Comparison of ENCODE assay signal across 1 cellular context in the genomic region with DNA sequence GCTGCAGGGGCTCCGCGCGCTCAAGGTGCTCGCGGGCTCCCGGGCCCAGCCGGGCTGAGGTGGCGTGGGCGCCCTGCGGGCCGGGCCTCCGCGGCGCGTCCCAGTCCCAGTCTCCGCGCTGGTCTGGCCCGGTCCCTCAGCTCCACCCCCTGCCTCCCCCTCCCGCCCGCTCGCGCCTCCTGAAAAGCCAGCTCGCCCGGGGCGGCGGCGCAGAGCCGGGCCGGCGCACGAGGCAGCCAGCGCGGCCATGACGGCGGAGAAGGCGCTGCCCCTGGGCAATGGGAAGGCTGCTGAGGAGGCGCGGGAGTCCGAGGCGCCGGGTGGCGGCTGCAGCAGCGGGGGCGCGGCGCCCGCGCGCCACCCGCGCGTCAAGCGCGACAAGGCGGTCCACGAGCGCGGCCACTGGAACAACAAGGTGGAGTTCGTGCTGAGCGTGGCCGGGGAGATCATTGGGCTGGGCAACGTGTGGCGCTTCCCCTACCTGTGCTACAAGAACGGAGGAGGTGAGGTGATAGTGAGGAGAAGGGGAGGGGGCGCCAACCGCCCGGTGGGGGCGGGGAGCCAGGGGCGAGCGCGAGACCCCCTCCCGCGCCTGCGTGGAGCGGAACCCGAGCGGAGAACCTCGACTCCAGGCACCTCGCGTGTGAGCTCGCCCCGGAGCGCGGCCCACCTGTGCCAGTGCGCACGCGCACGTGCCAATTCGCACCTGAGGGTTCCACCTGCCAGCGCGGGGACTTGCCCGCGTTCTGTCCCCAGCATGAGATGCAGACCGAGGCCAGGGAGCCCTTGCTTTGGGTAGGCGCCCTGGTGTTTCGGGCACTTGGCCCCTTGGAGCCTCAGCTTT.
TF ChIP-seq lines count a peak whose summit lies in the region.

TSS of gene SLC6A11 (plus strand) at position 210 of the 844 bp plus-strand sequence. CDS start at position 248, 38 bp downstream.

TF ChIP-seq in WTC11, 78 proteins besides CTCF, POLR2A, EP300 and RAD21 (continued from another document and continues in another):
- TF ChIP-seq, protein P1, sequence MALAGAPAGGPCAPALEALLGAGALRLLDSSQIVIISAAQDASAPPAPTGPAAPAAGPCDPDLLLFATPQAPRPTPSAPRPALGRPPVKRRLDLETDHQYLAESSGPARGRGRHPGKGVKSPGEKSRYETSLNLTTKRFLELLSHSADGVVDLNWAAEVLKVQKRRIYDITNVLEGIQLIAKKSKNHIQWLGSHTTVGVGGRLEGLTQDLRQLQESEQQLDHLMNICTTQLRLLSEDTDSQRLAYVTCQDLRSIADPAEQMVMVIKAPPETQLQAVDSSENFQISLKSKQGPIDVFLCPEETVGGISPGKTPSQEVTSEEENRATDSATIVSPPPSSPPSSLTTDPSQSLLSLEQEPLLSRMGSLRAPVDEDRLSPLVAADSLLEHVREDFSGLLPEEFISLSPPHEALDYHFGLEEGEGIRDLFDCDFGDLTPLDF (CRISPR knock-in tag; IDR thresholded peaks at IDR 0.05), result 0 out of 2 replicates have a peak, but pooled peaks have one; percentile 46
- peak; percentile 52; the same call in 1 of the 2 replicates for TF ChIP-seq ZNF219 (CRISPR knock-in tag; IDR thresholded peaks at IDR 0.05; ENCODE audit: borderline replicate concordance)
- no peak for TF ChIP-seq ZNF263 (CRISPR knock-in tag; IDR thresholded peaks at IDR 0.05; ENCODE audit: low read depth)
- peak; percentile 49; the same call in 1 of the 2 replicates for TF ChIP-seq SP1 (CRISPR knock-in tag; conservative IDR thresholded peaks at IDR 0.05)
- TF ChIP-seq, protein P2, sequence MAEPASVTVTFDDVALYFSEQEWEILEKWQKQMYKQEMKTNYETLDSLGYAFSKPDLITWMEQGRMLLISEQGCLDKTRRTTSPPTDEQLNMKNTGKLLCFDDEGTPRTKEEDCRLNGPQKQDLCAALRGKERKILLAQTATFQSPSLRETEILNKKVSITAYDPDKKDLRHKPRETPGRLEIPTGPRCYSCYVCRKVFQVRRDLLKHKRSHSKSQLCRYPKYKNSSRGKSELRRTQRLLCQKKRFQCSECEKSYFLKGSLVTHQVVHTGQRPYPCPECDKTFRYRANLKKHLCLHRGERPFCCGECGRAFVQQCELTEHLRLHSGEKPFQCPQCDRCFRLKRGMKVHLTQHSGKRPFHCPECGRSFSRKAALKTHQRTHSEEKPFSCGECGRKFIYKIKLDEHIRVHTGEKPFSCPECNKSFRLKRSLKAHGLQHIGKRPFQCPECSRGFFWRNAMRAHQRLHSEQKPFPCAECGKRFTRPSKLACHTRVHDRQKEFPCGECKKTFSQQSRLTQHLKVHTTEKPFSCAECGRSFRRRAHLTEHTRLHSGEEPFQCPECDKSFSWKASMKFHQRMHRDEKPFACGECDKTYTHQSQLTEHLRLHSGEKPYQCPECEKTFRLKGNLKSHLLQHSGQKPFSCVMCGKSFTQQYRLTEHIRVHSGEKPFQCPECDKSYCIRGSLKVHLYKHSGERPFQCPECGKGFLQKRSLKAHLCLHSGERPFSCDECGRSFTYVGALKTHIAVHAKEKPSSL (CRISPR knock-in tag; conservative IDR thresholded peaks at IDR 0.05), result no peak
- 0 out of 2 replicates have a peak, but pooled peaks have one; percentile 33 for TF ChIP-seq ATF1 (CRISPR knock-in tag; IDR thresholded peaks at IDR 0.05)
- TF ChIP-seq, protein P3, sequence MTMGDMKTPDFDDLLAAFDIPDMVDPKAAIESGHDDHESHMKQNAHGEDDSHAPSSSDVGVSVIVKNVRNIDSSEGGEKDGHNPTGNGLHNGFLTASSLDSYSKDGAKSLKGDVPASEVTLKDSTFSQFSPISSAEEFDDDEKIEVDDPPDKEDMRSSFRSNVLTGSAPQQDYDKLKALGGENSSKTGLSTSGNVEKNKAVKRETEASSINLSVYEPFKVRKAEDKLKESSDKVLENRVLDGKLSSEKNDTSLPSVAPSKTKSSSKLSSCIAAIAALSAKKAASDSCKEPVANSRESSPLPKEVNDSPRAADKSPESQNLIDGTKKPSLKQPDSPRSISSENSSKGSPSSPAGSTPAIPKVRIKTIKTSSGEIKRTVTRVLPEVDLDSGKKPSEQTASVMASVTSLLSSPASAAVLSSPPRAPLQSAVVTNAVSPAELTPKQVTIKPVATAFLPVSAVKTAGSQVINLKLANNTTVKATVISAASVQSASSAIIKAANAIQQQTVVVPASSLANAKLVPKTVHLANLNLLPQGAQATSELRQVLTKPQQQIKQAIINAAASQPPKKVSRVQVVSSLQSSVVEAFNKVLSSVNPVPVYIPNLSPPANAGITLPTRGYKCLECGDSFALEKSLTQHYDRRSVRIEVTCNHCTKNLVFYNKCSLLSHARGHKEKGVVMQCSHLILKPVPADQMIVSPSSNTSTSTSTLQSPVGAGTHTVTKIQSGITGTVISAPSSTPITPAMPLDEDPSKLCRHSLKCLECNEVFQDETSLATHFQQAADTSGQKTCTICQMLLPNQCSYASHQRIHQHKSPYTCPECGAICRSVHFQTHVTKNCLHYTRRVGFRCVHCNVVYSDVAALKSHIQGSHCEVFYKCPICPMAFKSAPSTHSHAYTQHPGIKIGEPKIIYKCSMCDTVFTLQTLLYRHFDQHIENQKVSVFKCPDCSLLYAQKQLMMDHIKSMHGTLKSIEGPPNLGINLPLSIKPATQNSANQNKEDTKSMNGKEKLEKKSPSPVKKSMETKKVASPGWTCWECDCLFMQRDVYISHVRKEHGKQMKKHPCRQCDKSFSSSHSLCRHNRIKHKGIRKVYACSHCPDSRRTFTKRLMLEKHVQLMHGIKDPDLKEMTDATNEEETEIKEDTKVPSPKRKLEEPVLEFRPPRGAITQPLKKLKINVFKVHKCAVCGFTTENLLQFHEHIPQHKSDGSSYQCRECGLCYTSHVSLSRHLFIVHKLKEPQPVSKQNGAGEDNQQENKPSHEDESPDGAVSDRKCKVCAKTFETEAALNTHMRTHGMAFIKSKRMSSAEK (CRISPR knock-in tag; IDR thresholded peaks at IDR 0.05; ENCODE audit: borderline replicate concordance), result no peak
- no peak for TF ChIP-seq ZNF396 (CRISPR knock-in tag; IDR thresholded peaks at IDR 0.05; ENCODE audit: borderline replicate concordance)
- peak; percentile 89; the same call in 1 of the 2 replicates for TF ChIP-seq KAT7 (CRISPR knock-in tag; IDR thresholded peaks at IDR 0.05; ENCODE audit: borderline replicate concordance)
- TF ChIP-seq ETV6 (CRISPR knock-in tag; IDR thresholded peaks at IDR 0.05), result peak; percentile 47; the same call in 1 of the 2 replicates
- TF ChIP-seq GTF2I (CRISPR knock-in tag; conservative IDR thresholded peaks at IDR 0.05), result no peak
- TF ChIP-seq HMGA2 (CRISPR knock-in tag; IDR thresholded peaks at IDR 0.05), result no peak
- TF ChIP-seq, protein P4, sequence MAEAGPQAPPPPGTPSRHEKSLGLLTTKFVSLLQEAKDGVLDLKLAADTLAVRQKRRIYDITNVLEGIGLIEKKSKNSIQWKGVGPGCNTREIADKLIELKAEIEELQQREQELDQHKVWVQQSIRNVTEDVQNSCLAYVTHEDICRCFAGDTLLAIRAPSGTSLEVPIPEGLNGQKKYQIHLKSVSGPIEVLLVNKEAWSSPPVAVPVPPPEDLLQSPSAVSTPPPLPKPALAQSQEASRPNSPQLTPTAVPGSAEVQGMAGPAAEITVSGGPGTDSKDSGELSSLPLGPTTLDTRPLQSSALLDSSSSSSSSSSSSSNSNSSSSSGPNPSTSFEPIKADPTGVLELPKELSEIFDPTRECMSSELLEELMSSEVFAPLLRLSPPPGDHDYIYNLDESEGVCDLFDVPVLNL (CRISPR knock-in tag; IDR thresholded peaks at IDR 0.05; ENCODE audit: borderline replicate concordance, low read depth), result peak; percentile 43; the same call in 1 of the 2 replicates
- peak; percentile 29; the same call in 1 of the 2 replicates for TF ChIP-seq ZNF121 (CRISPR knock-in tag; IDR thresholded peaks at IDR 0.05)
- peak; percentile 84; the same call in 1 of the 2 replicates for TF ChIP-seq RELA (CRISPR knock-in tag; IDR thresholded peaks at IDR 0.05; ENCODE audit: borderline replicate concordance)
- TF ChIP-seq, protein P5, sequence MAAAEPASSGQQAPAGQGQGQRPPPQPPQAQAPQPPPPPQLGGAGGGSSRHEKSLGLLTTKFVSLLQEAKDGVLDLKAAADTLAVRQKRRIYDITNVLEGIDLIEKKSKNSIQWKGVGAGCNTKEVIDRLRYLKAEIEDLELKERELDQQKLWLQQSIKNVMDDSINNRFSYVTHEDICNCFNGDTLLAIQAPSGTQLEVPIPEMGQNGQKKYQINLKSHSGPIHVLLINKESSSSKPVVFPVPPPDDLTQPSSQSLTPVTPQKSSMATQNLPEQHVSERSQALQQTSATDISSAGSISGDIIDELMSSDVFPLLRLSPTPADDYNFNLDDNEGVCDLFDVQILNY (CRISPR knock-in tag; IDR thresholded peaks at IDR 0.05), result no peak
- no peak for TF ChIP-seq IRF2 (CRISPR knock-in tag; IDR thresholded peaks at IDR 0.05; ENCODE audit: borderline replicate concordance, low read depth)
- TF ChIP-seq EMX1 (CRISPR knock-in tag; IDR thresholded peaks at IDR 0.05), result no peak
- TF ChIP-seq NR1H2 (CRISPR knock-in tag; IDR thresholded peaks at IDR 0.05), result no peak
- TF ChIP-seq SMAD3 (CRISPR knock-in tag; IDR thresholded peaks at IDR 0.05; ENCODE audit: borderline replicate concordance), result peak; percentile 86; the same call in 1 of the 2 replicates
- no peak for TF ChIP-seq ZNF423 (CRISPR knock-in tag; IDR thresholded peaks at IDR 0.05)
- peak; percentile 36 for TF ChIP-seq NFYB (CRISPR knock-in tag; conservative IDR thresholded peaks at IDR 0.05; ENCODE audit: low read depth)
- TF ChIP-seq ARID4B (CRISPR knock-in tag; IDR thresholded peaks at IDR 0.05; ENCODE audit: borderline replicate concordance), result peak; percentile 51
- no peak for TF ChIP-seq GABPB1 (CRISPR knock-in tag; IDR thresholded peaks at IDR 0.05)
- TF ChIP-seq USF1 (CRISPR knock-in tag; IDR thresholded peaks at IDR 0.05), result peak; percentile 69; the same call in 1 of the 2 replicates
- TF ChIP-seq ZBTB21 (CRISPR knock-in tag; IDR thresholded peaks at IDR 0.05; ENCODE audit: borderline replicate concordance), result peak; percentile 86; the same call in 1 of the 2 replicates
- no peak for TF ChIP-seq SOX15 (CRISPR knock-in tag; IDR thresholded peaks at IDR 0.05)
- TF ChIP-seq NR3C1 (CRISPR knock-in tag; conservative IDR thresholded peaks at IDR 0.05; ENCODE audit: low read depth), result no peak
- TF ChIP-seq ATF2 (CRISPR knock-in tag; IDR thresholded peaks at IDR 0.05; ENCODE audit: borderline replicate concordance, low read depth), result 0 out of 2 replicates have a peak, but pooled peaks have one; percentile 74
